Comparison of ENCODE assay signal across 24 cellular contexts in genomic region chr11:5700422-5701064, GRCh38. TPM values are rescaled to one million over a fixed set of nuclear protein-coding genes. Genes with fewer than 3 reads are reported as not detected.
DNase-seq lines count a peak whose midpoint lies in the region; ATAC-seq, FAIRE-seq and TF ChIP-seq lines count a peak whose summit lies in the region.
"Had no signal": no experiment of that assay in that cellular context is flagged by ENCODE, and none has a peak within 500 bp of the region (broad histone marks: within the 10 kb centered on the region; RNA-seq: fewer than 3 reads in every experiment).

No MANE protein-coding gene starts in this region.

- POLR2A ChIA-PET in CD8-positive, alpha-beta memory T cell (lab: Charles Lee), result interaction anchor here (1.1 to 1.4 kb wide), 2 partner anchors 11 to 16 kb away, joined by 3 to 6 read pairs; partner anchors contain the start of genes TRIM22 and TRIM5

- H3K4me3 ChIP-seq in BLaER1 treated with 17β-estradiol and CSF1 and Interleukin-3, amounts not matched to agents 10 nM and 100 nM, result no peak overlapping the region
- H3K4me3 ChIP-seq in CD8-positive, alpha-beta memory T cell (ENCODE audit: low read length), result no peak overlapping the region
- H3K4me3 ChIP-seq in left lung, result peak overlapping the region in 1 of 2 donors; percentile 16
- H3K4me3 ChIP-seq: left ventricle myocardium inferior, pancreas, uterus had no signal

- TF ChIP-seq POLR2A in H54 (IDR thresholded peaks at IDR 0.05; ENCODE audit: low read depth, low read length), result no peak

- DNase-seq in CD8-positive, alpha-beta memory T cell, result no peak
- DNase-seq in OCI-M1 (lab: John Stamatoyannopoulos, UW), result peak; percentile 81
- DNase-seq in left colon, result no peak
- no peak for DNase-seq in stimulated activated effector memory CD8-positive, alpha-beta T cell treated with anti-CD3 and anti-CD28 coated beads, Interleukin-12 subunit alpha, Interleukin-12 subunit beta, amount 100 ng/mL, for 72 hours (ENCODE audit: low spot score in 2 of 2)
- no peak for DNase-seq in H54 (ENCODE audit: insufficient read length, low spot score)
- DNase-seq in left lung, result no peak
- DNase-seq: activated CD8-positive, alpha-beta memory T cell treated with anti-CD3 and anti-CD28 coated beads for 24 hours; effector memory CD4-positive, alpha-beta T cell; GF-D8; Karpas-422; left ventricle myocardium inferior; NCI-H1417 treated with DMSO at 0.1 percent for 48 hours; NCI-H2171; NCI-H748 treated with DMSO at 0.1 percent for 48 hours; pancreas; uterus had no signal

- H3K27ac Mint-ChIP-seq in CD8-positive, alpha-beta memory T cell, result peak overlapping the region in 7 of 8 donors; percentile 3 to 71 (median 30)
- no peak overlapping the region for H3K27ac Mint-ChIP-seq in stimulated activated effector memory CD8-positive, alpha-beta T cell treated with anti-CD3 and anti-CD28 coated beads, Interleukin-12 subunit alpha, Interleukin-12 subunit beta, amount 100 ng/mL, for 72 hours
- H3K27ac Mint-ChIP-seq: activated T-helper 2 cell treated with anti-CD3 and anti-CD28 coated beads, Interferon-gamma antibody, Interleukin-2, Interleukin-4, amounts not matched to agents 10 μg/mL and 5 μg/mL and 100 μg/mL, durations not matched to agents 14 hours and 24 hours and 36 hours had no signal

- H3K27ac ChIP-seq in BLaER1 treated with 17β-estradiol and CSF1 and Interleukin-3, amounts not matched to agents 10 nM and 100 nM, result peak overlapping the region in 8 of 11 experiments; percentile 18 to 57 (median 36); a peak in 10 of 22 replicates
- H3K27ac ChIP-seq in CD8-positive, alpha-beta memory T cell (ENCODE audit: low read depth, low read length), result no peak overlapping the region
- H3K27ac ChIP-seq in left lung, result peak overlapping the region in 1 of 2 donors; percentile 45
- H3K27ac ChIP-seq: left ventricle myocardium inferior, pancreas, uterus, VCaP had no signal

- H3K9me3 Mint-ChIP-seq in CD8-positive, alpha-beta memory T cell, result no peaks in the 10 kb centered on the region
- no peaks in the 10 kb centered on the region for H3K9me3 Mint-ChIP-seq in stimulated activated effector memory CD8-positive, alpha-beta T cell treated with anti-CD3 and anti-CD28 coated beads, Interleukin-12 subunit alpha, Interleukin-12 subunit beta, amount 100 ng/mL, for 72 hours
- H3K9me3 Mint-ChIP-seq: activated T-helper 2 cell treated with anti-CD3 and anti-CD28 coated beads, Interferon-gamma antibody, Interleukin-2, Interleukin-4, amounts not matched to agents 10 μg/mL and 5 μg/mL and 100 μg/mL, durations not matched to agents 14 hours and 24 hours and 36 hours; central memory CD8-positive, alpha-beta T cell had no signal

- H3K9ac ChIP-seq in BLaER1 treated with 17β-estradiol and CSF1 and Interleukin-3, amounts not matched to agents 10 nM and 100 nM, result no peak overlapping the region

- no peak for FAIRE-seq in H54 (lab: Jason Lieb, UNC)
- FAIRE-seq: GM12892, pancreas, RCC 7860 had no signal

- H3K36me3 ChIP-seq in BLaER1 treated with 17β-estradiol and CSF1 and Interleukin-3, amounts not matched to agents 10 nM and 100 nM, result peaks cover 80 to 96% (median 86%) of the 10 kb centered on the region in 11 experiments
- peaks cover 27% of the 10 kb centered on the region for H3K36me3 ChIP-seq in CD8-positive, alpha-beta memory T cell (ENCODE audit: insufficient read depth, low read length)
- H3K36me3 ChIP-seq in left lung, result peaks cover 0 to 77% of the 10 kb centered on the region in 2 donors
- H3K36me3 ChIP-seq: pancreas, uterus had no signal

- H3K27me3 ChIP-seq in BLaER1 treated with 17β-estradiol and CSF1 and Interleukin-3, amounts not matched to agents 10 nM and 100 nM, result no peaks in the 10 kb centered on the region
- no peaks in the 10 kb centered on the region for H3K27me3 ChIP-seq in CD8-positive, alpha-beta memory T cell (ENCODE audit: insufficient read depth, low read length, poor library complexity, severe bottlenecking)
- no peaks in the 10 kb centered on the region for H3K27me3 ChIP-seq in left lung
- H3K27me3 ChIP-seq: pancreas, uterus had no signal

- peaks cover 0 to 78% (median 27%) of the 10 kb centered on the region in 11 experiments; a peak in 15 of 22 replicates for H4K20me1 ChIP-seq in BLaER1 treated with 17β-estradiol and CSF1 and Interleukin-3, amounts not matched to agents 10 nM and 100 nM

- intact Hi-C loops in left colon (cut with DNase I, micrococcal nuclease) (no loop called here), left lung (cut with DNase I) (no loop called here)

- H3K36me3 Mint-ChIP-seq in CD8-positive, alpha-beta memory T cell, result peaks cover 23 to 87% (median 33%) of the 10 kb centered on the region in 3 donors
- peaks cover 94% of the 10 kb centered on the region for H3K36me3 Mint-ChIP-seq in stimulated activated effector memory CD8-positive, alpha-beta T cell treated with anti-CD3 and anti-CD28 coated beads, Interleukin-12 subunit alpha, Interleukin-12 subunit beta, amount 100 ng/mL, for 72 hours

- peak overlapping the region in 2 of 7 donors; percentile 28 to 40 for H3K4me3 Mint-ChIP-seq in CD8-positive, alpha-beta memory T cell
- H3K4me3 Mint-ChIP-seq in stimulated activated effector memory CD8-positive, alpha-beta T cell treated with anti-CD3 and anti-CD28 coated beads, Interleukin-12 subunit alpha, Interleukin-12 subunit beta, amount 100 ng/mL, for 72 hours, result no peak overlapping the region
- H3K4me3 Mint-ChIP-seq: central memory CD8-positive, alpha-beta T cell had no signal

- peaks cover 0 to 9% (median 0%) of the 10 kb centered on the region in 11 experiments; a peak in 1 of 22 replicates for H3K9me3 ChIP-seq in BLaER1 treated with 17β-estradiol and CSF1 and Interleukin-3, amounts not matched to agents 10 nM and 100 nM (replicated peaks in 1 of 11)
- no peaks in the 10 kb centered on the region for H3K9me3 ChIP-seq in CD8-positive, alpha-beta memory T cell (ENCODE audit: low read length)
- H3K9me3 ChIP-seq in left lung, result no peaks in the 10 kb centered on the region
- H3K9me3 ChIP-seq: left ventricle myocardium inferior, pancreas, uterus had no signal

- no peaks in the 10 kb centered on the region for H3K27me3 Mint-ChIP-seq in CD8-positive, alpha-beta memory T cell
- H3K27me3 Mint-ChIP-seq: central memory CD8-positive, alpha-beta T cell had no signal

- CTCF ChIA-PET in CD8-positive, alpha-beta memory T cell (lab: Charles Lee), result interaction anchor here (1.7 to 2.9 kb wide), 2 partner anchors 11 to 16 kb away, joined by 5 to 12 read pairs; partner anchors contain the start of genes TRIM22 and TRIM5

- peak overlapping the region in 8 of 11 experiments; percentile 2 to 62 (median 33); a peak in 8 of 22 replicates for H3K4me2 ChIP-seq in BLaER1 treated with 17β-estradiol and CSF1 and Interleukin-3, amounts not matched to agents 10 nM and 100 nM

- peaks cover 73 to 87% (median 83%) of the 10 kb centered on the region in 3 donors for H3K4me1 Mint-ChIP-seq in CD8-positive, alpha-beta memory T cell
- peaks cover 34% of the 10 kb centered on the region for H3K4me1 Mint-ChIP-seq in stimulated activated effector memory CD8-positive, alpha-beta T cell treated with anti-CD3 and anti-CD28 coated beads, Interleukin-12 subunit alpha, Interleukin-12 subunit beta, amount 100 ng/mL, for 72 hours

- no peak for TF ChIP-seq CTCF in left lung (IDR thresholded peaks at IDR 0.05)

- peaks cover 0 to 22% (median 10%) of the 10 kb centered on the region in 10 experiments; a peak in 13 of 20 replicates for H3K4me1 ChIP-seq in BLaER1 treated with 17β-estradiol and CSF1 and Interleukin-3, amounts not matched to agents 10 nM and 100 nM
- peaks cover 25% of the 10 kb centered on the region for H3K4me1 ChIP-seq in CD8-positive, alpha-beta memory T cell (ENCODE audit: insufficient read depth, low read length)
- H3K4me1 ChIP-seq in left lung, result peaks cover 3 to 14% of the 10 kb centered on the region in 2 donors
- H3K4me1 ChIP-seq: pancreas, uterus had no signal

- ATAC-seq in left colon (peak; percentile 44), HG02938 (IDR thresholded peaks at IDR 0.05; ENCODE audit: unreplicated experiment) (no peak), left lung (no peak)
- no peak for ATAC-seq in stimulated activated effector memory CD8-positive, alpha-beta T cell treated with anti-CD3 and anti-CD28 coated beads, Interleukin-12 subunit alpha, Interleukin-12 subunit beta, amount 100 ng/mL, for 72 hours
- ATAC-seq: pancreas, sciatic nerve had no signal

RNA-seq across cellular contexts. Expression of gene TRIM22, which starts 11.0 kb away (rescaled TPM):
- 100 to 1,000 TPM; 105 TPM for total RNA-seq in CD8-positive, alpha-beta memory T cell
- 163 TPM for polyA plus RNA-seq in CD8-positive, alpha-beta memory T cell
- 10 to 100 TPM; 21.0 to 25.2 TPM for total RNA-seq in left colon
- 100 to 1,000 TPM; 122 to 137 TPM for total RNA-seq in left lung

RNA-seq across cellular contexts. Expression of gene TRIM5, which starts 15.7 kb away (rescaled TPM):
- 10 to 100 TPM in 1 of 2 experiments, 1 to 10 TPM in 1; 8.2 to 10.6 TPM for total RNA-seq in CD8-positive, alpha-beta memory T cell
- 9.8 TPM for polyA plus RNA-seq in CD8-positive, alpha-beta memory T cell
- total RNA-seq in left colon (10 to 100 TPM; 17.6 TPM), left lung (10 to 100 TPM; 42.6 to 50.6 TPM)

RNA-seq across cellular contexts. Expression of gene OR56B1, which starts 35.7 kb away (rescaled TPM):
- not detected for total RNA-seq in CD8-positive, alpha-beta memory T cell
- polyA plus RNA-seq in CD8-positive, alpha-beta memory T cell, result not detected
- total RNA-seq in left colon (not detected), left lung (not detected)
- total RNA-seq: activated T-helper 2 cell treated with anti-CD3 and anti-CD28 coated beads, Interferon-gamma antibody, Interleukin-2, Interleukin-4, amounts not matched to agents 10 μg/mL and 5 μg/mL and 100 μg/mL, durations not matched to agents 14 hours and 24 hours and 36 hours; left ventricle myocardium inferior; pancreas had no signal
- polyA plus RNA-seq: pancreas had no signal

RNA-seq across cellular contexts. Expression of gene OR52N4, which starts 53.5 kb away (rescaled TPM):
- total RNA-seq in CD8-positive, alpha-beta memory T cell, result under 1 TPM; 0.22 to 0.48 TPM
- 0.71 TPM for polyA plus RNA-seq in CD8-positive, alpha-beta memory T cell
- total RNA-seq in left colon (not detected), left lung (under 1 TPM in 1 of 2 donors, not detected in 1; 0.37 TPM)
- total RNA-seq: activated T-helper 2 cell treated with anti-CD3 and anti-CD28 coated beads, Interferon-gamma antibody, Interleukin-2, Interleukin-4, amounts not matched to agents 10 μg/mL and 5 μg/mL and 100 μg/mL, durations not matched to agents 14 hours and 24 hours and 36 hours; left ventricle myocardium inferior; pancreas had no signal

Comparison
In these comparisons a context has a peak if more than half of its experiments do, and no peak if none do; other contexts are left out.
1. RNA of gene TRIM22, which starts 11.0 kb away (total RNA-seq): 122 to 137 TPM in left lung and 105 TPM in CD8-positive, alpha-beta memory T cell; 21.0 to 25.2 TPM in left colon; every median in the first group is over 4 times any median in the second.